ENCODE assay signal across 1 cellular context in genomic region chr7:50335795-50336754, GRCh38.
TF ChIP-seq lines count a peak whose summit lies in the region.

No MANE protein-coding gene starts in this region.

TF ChIP-seq in K562, 482 proteins besides CTCF, POLR2A, EP300 and RAD21 (continued from another document):
- TF ChIP-seq SRSF9 (IDR thresholded peaks at IDR 0.05; ENCODE audit: borderline replicate concordance, low read depth, low read length) (no peak), MEIS2 (IDR thresholded peaks at IDR 0.05; ENCODE audit: partially characterized antibody) (no peak), GMEB1 (CRISPR knock-in tag; IDR thresholded peaks at IDR 0.05) (no peak), ZNF717 (CRISPR knock-in tag; IDR thresholded peaks at IDR 0.05) (no peak), SIX5 (IDR thresholded peaks at IDR 0.05; ENCODE audit: borderline replicate concordance in 1 of 2, insufficient read depth in 1 of 2, low read depth in 1 of 2, low read length in 2 of 2) (no peak), ZNF184 (CRISPR knock-in tag; IDR thresholded peaks at IDR 0.05) (no peak), NR1H2 (CRISPR knock-in tag; IDR thresholded peaks at IDR 0.05) (no peak), HDAC2 (IDR thresholded peaks at IDR 0.05) (no peak), HOXB6 (CRISPR knock-in tag; IDR thresholded peaks at IDR 0.05; ENCODE audit: borderline replicate concordance) (no peak), TCF3 (CRISPR knock-in tag; IDR thresholded peaks at IDR 0.05) (peak; percentile 23; the same call in 1 of the 2 replicates), MED1 (CRISPR knock-in tag; IDR thresholded peaks at IDR 0.05; ENCODE audit: borderline replicate concordance) (no peak), HDAC3 (IDR thresholded peaks at IDR 0.05; ENCODE audit: borderline replicate concordance, partially characterized antibody) (no peak), JUND (IDR thresholded peaks at IDR 0.05; ENCODE audit: borderline replicate concordance, low read depth, low read length) (peak; percentile 81), JUND (tag; IDR thresholded peaks at IDR 0.05; ENCODE audit: borderline replicate concordance, low read depth, low read length) (peak; percentile 51; the same call in 1 of the 3 replicates), SP1 (CRISPR knock-in tag; IDR thresholded peaks at IDR 0.05) (no peak), CTBP1 (IDR thresholded peaks at IDR 0.05; ENCODE audit: borderline replicate concordance) (peak; percentile 53), TARDBP (IDR thresholded peaks at IDR 0.05) (no peak), NFE2L1 (tag; IDR thresholded peaks at IDR 0.05; ENCODE audit: borderline replicate concordance, low read depth) (no peak), ZMIZ1 (IDR thresholded peaks at IDR 0.05; ENCODE audit: low read depth in 2 of 2, low read length in 2 of 2) (no peak), SMARCA4 (IDR thresholded peaks at IDR 0.05) (no peak), ASH1L (IDR thresholded peaks at IDR 0.05; ENCODE audit: borderline replicate concordance, low read depth, partially characterized antibody) (no peak), ZNF511 (CRISPR knock-in tag; IDR thresholded peaks at IDR 0.05) (no peak), U2AF2 (optimal IDR thresholded peaks at IDR 0.05; ENCODE audit: low read depth, low read length) (no peak), KAT2B (IDR thresholded peaks at IDR 0.05; ENCODE audit: low read depth, low read length) (no peak), PRDM10 (IDR thresholded peaks at IDR 0.05; ENCODE audit: partially characterized antibody) (peak; percentile 60), RCOR1 (IDR thresholded peaks at IDR 0.05; ENCODE audit: borderline replicate concordance in 1 of 2, low read depth in 2 of 2, low read length in 2 of 2) (0 out of 4 replicates have a peak, but pooled peaks of 1 of the 2 experiments have one; percentile 9), NUFIP1 (IDR thresholded peaks at IDR 0.05; ENCODE audit: partially characterized antibody) (no peak), CCAR2 (IDR thresholded peaks at IDR 0.05; ENCODE audit: low read depth, low read length) (no peak), MCM7 (IDR thresholded peaks at IDR 0.05) (no peak), COPS2 (conservative IDR thresholded peaks at IDR 0.05) (no peak), ZNF232 (CRISPR knock-in tag; IDR thresholded peaks at IDR 0.05) (no peak), MTA2 (IDR thresholded peaks at IDR 0.05; ENCODE audit: low read depth) (no peak), RBM25 (IDR thresholded peaks at IDR 0.05; ENCODE audit: low read depth, low read length, severe bottlenecking) (no peak), NFATC3 (IDR thresholded peaks at IDR 0.05) (no peak)
- TF ChIP-seq, protein P1, sequence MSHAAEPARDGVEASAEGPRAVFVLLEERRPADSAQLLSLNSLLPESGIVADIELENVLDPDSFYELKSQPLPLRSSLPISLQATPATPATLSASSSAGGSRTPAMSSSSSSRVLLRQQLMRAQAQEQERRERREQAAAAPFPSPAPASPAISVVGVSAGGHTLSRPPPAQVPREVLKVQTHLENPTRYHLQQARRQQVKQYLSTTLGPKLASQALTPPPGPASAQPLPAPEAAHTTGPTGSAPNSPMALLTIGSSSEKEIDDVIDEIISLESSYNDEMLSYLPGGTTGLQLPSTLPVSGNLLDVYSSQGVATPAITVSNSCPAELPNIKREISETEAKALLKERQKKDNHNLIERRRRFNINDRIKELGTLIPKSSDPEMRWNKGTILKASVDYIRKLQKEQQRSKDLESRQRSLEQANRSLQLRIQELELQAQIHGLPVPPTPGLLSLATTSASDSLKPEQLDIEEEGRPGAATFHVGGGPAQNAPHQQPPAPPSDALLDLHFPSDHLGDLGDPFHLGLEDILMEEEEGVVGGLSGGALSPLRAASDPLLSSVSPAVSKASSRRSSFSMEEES (CRISPR knock-in tag; IDR thresholded peaks at IDR 0.05): no peak
- TF ChIP-seq, protein P2, sequence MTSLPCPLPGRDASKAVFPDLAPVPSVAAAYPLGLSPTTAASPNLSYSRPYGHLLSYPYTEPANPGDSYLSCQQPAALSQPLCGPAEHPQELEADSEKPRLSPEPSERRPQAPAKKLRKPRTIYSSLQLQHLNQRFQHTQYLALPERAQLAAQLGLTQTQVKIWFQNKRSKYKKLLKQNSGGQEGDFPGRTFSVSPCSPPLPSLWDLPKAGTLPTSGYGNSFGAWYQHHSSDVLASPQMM (CRISPR knock-in tag; IDR thresholded peaks at IDR 0.05): no peak
- TF ChIP-seq, protein P3, sequence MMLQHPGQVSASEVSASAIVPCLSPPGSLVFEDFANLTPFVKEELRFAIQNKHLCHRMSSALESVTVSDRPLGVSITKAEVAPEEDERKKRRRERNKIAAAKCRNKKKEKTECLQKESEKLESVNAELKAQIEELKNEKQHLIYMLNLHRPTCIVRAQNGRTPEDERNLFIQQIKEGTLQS (IDR thresholded peaks at IDR 0.05): peak; percentile 85
- TF ChIP-seq, protein P3 (CRISPR knock-in tag; conservative IDR thresholded peaks at IDR 0.05): no peak
- TF ChIP-seq, protein P4, sequence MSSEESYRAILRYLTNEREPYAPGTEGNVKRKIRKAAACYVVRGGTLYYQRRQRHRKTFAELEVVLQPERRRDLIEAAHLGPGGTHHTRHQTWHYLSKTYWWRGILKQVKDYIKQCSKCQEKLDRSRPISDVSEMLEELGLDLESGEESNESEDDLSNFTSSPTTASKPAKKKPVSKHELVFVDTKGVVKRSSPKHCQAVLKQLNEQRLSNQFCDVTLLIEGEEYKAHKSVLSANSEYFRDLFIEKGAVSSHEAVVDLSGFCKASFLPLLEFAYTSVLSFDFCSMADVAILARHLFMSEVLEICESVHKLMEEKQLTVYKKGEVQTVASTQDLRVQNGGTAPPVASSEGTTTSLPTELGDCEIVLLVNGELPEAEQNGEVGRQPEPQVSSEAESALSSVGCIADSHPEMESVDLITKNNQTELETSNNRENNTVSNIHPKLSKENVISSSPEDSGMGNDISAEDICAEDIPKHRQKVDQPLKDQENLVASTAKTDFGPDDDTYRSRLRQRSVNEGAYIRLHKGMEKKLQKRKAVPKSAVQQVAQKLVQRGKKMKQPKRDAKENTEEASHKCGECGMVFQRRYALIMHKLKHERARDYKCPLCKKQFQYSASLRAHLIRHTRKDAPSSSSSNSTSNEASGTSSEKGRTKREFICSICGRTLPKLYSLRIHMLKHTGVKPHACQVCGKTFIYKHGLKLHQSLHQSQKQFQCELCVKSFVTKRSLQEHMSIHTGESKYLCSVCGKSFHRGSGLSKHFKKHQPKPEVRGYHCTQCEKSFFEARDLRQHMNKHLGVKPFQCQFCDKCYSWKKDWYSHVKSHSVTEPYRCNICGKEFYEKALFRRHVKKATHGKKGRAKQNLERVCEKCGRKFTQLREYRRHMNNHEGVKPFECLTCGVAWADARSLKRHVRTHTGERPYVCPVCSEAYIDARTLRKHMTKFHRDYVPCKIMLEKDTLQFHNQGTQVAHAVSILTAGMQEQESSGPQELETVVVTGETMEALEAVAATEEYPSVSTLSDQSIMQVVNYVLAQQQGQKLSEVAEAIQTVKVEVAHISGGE (CRISPR knock-in tag; IDR thresholded peaks at IDR 0.05): no peak
- TF ChIP-seq, protein P5, sequence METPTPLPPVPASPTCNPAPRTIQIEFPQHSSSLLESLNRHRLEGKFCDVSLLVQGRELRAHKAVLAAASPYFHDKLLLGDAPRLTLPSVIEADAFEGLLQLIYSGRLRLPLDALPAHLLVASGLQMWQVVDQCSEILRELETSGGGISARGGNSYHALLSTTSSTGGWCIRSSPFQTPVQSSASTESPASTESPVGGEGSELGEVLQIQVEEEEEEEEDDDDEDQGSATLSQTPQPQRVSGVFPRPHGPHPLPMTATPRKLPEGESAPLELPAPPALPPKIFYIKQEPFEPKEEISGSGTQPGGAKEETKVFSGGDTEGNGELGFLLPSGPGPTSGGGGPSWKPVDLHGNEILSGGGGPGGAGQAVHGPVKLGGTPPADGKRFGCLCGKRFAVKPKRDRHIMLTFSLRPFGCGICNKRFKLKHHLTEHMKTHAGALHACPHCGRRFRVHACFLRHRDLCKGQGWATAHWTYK (CRISPR knock-in tag; IDR thresholded peaks at IDR 0.05): no peak
- TF ChIP-seq, protein P6, sequence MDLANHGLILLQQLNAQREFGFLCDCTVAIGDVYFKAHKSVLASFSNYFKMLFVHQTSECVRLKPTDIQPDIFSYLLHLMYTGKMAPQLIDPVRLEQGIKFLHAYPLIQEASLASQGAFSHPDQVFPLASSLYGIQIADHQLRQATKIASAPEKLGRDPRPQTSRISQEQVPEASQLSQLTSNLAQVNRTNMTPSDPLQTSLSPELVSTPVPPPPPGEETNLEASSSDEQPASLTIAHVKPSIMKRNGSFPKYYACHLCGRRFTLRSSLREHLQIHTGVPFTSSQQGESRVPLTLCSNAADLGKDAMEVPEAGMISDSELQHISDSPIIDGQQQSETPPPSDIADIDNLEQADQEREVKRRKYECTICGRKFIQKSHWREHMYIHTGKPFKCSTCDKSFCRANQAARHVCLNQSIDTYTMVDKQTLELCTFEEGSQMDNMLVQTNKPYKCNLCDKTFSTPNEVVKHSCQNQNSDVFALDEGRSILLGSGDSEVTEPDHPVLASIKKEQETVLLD (IDR thresholded peaks at IDR 0.05): no peak
- TF ChIP-seq, protein P7, sequence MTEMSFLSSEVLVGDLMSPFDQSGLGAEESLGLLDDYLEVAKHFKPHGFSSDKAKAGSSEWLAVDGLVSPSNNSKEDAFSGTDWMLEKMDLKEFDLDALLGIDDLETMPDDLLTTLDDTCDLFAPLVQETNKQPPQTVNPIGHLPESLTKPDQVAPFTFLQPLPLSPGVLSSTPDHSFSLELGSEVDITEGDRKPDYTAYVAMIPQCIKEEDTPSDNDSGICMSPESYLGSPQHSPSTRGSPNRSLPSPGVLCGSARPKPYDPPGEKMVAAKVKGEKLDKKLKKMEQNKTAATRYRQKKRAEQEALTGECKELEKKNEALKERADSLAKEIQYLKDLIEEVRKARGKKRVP (CRISPR knock-in tag; IDR thresholded peaks at IDR 0.05): no peak
